In the genomic region with DNA sequence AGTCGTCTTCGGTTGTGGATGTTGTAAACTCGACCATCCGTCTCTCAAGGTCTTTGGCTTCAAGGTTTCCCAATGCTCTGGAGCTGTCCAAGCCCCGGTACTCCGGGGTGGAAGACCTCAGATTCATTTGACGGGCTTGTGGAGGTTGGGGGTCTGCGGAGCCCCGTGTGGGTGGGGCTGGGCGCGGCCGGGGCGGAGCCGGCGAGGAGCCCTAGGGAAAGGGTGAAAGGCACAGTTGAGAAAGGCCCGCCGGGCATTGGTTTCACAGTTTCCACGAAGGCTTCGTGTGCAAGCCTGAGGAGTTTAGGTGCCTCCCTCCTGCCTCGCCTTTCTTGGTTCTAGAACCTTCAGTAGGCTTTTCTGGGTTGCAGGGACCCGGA, we compare ENCODE assay signal across 8 cellular contexts. TPM values are rescaled to one million over a fixed set of nuclear protein-coding genes. Genes with fewer than 3 reads are reported as not detected.
DNase-seq lines count a peak whose midpoint lies in the region; ATAC-seq and TF ChIP-seq lines count a peak whose summit lies in the region.

No MANE protein-coding gene starts in this region.

- peaks cover 27% of the 10 kb centered on the region for H3K4me1 Mint-ChIP-seq in T-helper 17 cell

- ATAC-seq in GM21825 (IDR thresholded peaks at IDR 0.05; ENCODE audit: unreplicated experiment) (peak; percentile 7), T-helper 17 cell (no peak), left cardiac atrium (peak; percentile 4 to 24), GM19395 (IDR thresholded peaks at IDR 0.05; ENCODE audit: unreplicated experiment) (no peak), HG02610 (IDR thresholded peaks at IDR 0.05; ENCODE audit: unreplicated experiment) (no peak)

- H3K9me3 ChIP-seq in T-helper 17 cell (ENCODE audit: control insufficient read depth, low read length, poor library complexity, severe bottlenecking) (no peaks in the 10 kb centered on the region), sigmoid colon (no peaks in the 10 kb centered on the region)

- TF ChIP-seq CTCF in sigmoid colon (IDR thresholded peaks at IDR 0.05): no peak

- H3K4me3 Mint-ChIP-seq in T-helper 17 cell: peak overlapping the region; percentile 92

- DNase-seq in T-helper 17 cell: no peak
- no peak for DNase-seq in left cardiac atrium
- DNase-seq in sigmoid colon: no peak
- no peak for DNase-seq in NCI-H1436 treated with DMSO at 0.1 percent for 48 hours (lab: John Stamatoyannopoulos, UW)
- no peak for DNase-seq in stimulated activated CD4-positive, alpha-beta T cell treated with anti-CD3 and anti-CD28 coated beads, Interleukin-4, amount 100 ng/mL, for 1 hour

- H3K27me3 Mint-ChIP-seq in T-helper 17 cell: no peaks in the 10 kb centered on the region

- H3K4me1 ChIP-seq in sigmoid colon: peaks cover 0 to 41% (median 27%) of the 10 kb centered on the region in 4 donors

- no peaks in the 10 kb centered on the region for H3K36me3 Mint-ChIP-seq in T-helper 17 cell (ENCODE audit: low read depth)

- no peak for TF ChIP-seq POLR2A in sigmoid colon (IDR thresholded peaks at IDR 0.05)

- TF ChIP-seq EP300 in sigmoid colon (IDR thresholded peaks at IDR 0.05): no peak

- no peaks in the 10 kb centered on the region for H3K27me3 ChIP-seq in sigmoid colon

- peak overlapping the region; percentile 41 to 62 (median 55) for H3K4me3 ChIP-seq in sigmoid colon

- 16 to 51% methylated on average over 21 of the region's 21 CpGs for WGBS in sigmoid colon, 2 donors

- intact Hi-C loops in left cardiac atrium (cut with DNase I): no loop called here
- intact Hi-C loops in sigmoid colon (cut with DNase I): loop anchor here (5.0 kb wide), 2 partner anchors 103 to 112 kb away; partner anchors contain the start of genes MAPKBP1 and TYRO3

- H3K36me3 ChIP-seq in sigmoid colon: no peaks in the 10 kb centered on the region

- H3K27ac Mint-ChIP-seq in T-helper 17 cell: peak overlapping the region; percentile 98

- H3K27ac ChIP-seq in sigmoid colon: peak overlapping the region; percentile 63 to 86 (median 82)

RNA-seq across cellular contexts. Expression of gene MGA, which starts 0.4 kb away (rescaled TPM):
- total RNA-seq in T-helper 17 cell: 10 to 100 TPM; 42.6 to 46.6 TPM
- total RNA-seq in left cardiac atrium: 10 to 100 TPM; 31.6 to 32.0 TPM
- total RNA-seq in sigmoid colon: 10 to 100 TPM; 36.0 to 64.8 (median 60.6) TPM
- polyA plus RNA-seq in sigmoid colon: 1 to 10 TPM; 1.4 to 5.6 (median 2.4) TPM

Comparison
In these comparisons a context has a peak if more than half of its experiments do, and no peak if none do; other contexts are left out.
1. ATAC-seq: peak in GM21825 (single experiment) and left cardiac atrium (2 of 2); none in T-helper 17 cell (single experiment), GM19395 (single experiment) and HG02610 (single experiment).